25 cellular contexts compared by ENCODE assay signal in genomic region chr11:66189031-66189745, GRCh38.
A peak's percentile ranks its signal among the peaks of the same experiment; 100 is the strongest.
DNase-seq lines count a peak whose midpoint lies in the region; TF ChIP-seq lines count a peak whose summit lies in the region.
"Had no signal": no experiment of that assay in that cellular context is flagged by ENCODE, and none has a peak within 500 bp of the region (broad histone marks: within the 10 kb centered on the region; RNA-seq: fewer than 3 reads in every experiment).

No MANE protein-coding gene starts in this region.

- intact Hi-C loops in ovary (cut with DNase I) (no loop called here), ascending aorta (cut with DNase I) (no loop called here)

- no peaks in the 10 kb centered on the region for H3K27me3 ChIP-seq in brain microvascular endothelial cell (replicated peaks)
- no peaks in the 10 kb centered on the region for H3K27me3 ChIP-seq in ovary
- no peaks in the 10 kb centered on the region for H3K27me3 ChIP-seq in suprapubic skin
- H3K27me3 ChIP-seq in ascending aorta, result no peaks in the 10 kb centered on the region
- H3K27me3 ChIP-seq: testis had no signal

- TF ChIP-seq EP300 in ovary (IDR thresholded peaks at IDR 0.05), result no peak
- no peak for TF ChIP-seq EP300 in suprapubic skin (IDR thresholded peaks at IDR 0.05)

- H3K36me3 ChIP-seq in brain microvascular endothelial cell (replicated peaks), result peaks cover 8% of the 10 kb centered on the region
- no peaks in the 10 kb centered on the region for H3K36me3 ChIP-seq in ovary
- H3K36me3 ChIP-seq in suprapubic skin, result peaks cover 9% of the 10 kb centered on the region
- H3K36me3 ChIP-seq in ascending aorta, result peaks cover 10 to 12% of the 10 kb centered on the region in 2 donors

- DNase-seq in NCI-H774 (lab: John Stamatoyannopoulos, UW) (peak; percentile 1), brain microvascular endothelial cell (no peak), occipital lobe (lab: John Stamatoyannopoulos, UW) (peak; percentile 25), ovary (no peak), suprapubic skin (ENCODE audit: low spot score in 2 of 2) (no peak), ascending aorta (ENCODE audit: low spot score in 2 of 2) (no peak)
- DNase-seq in activated CD4-positive, alpha-beta T cell treated with anti-CD3 and anti-CD28 coated beads for 1 hour, result no peak
- DNase-seq: activated CD4-positive, alpha-beta T cell treated with anti-CD3 and anti-CD28 coated beads, Interleukin-2, amount 10 ng/mL, durations not matched to agents 7 days and 5 days; activated CD8-positive, alpha-beta memory T cell treated with anti-CD3 and anti-CD28 coated beads, Interleukin-2, amount 10 ng/mL, durations not matched to agents 7 days and 5 days; activated naive CD4-positive, alpha-beta T cell treated with anti-CD3 and anti-CD28 coated beads for 36 hours; activated T-cell treated with anti-CD3 and anti-CD28 coated beads, Interleukin-2, amount 50 U/mL, for 48 hours; CD4-positive, CD25-positive, alpha-beta regulatory T cell; kidney glomerular epithelial cell; NCI-H1092; NCI-H187; NCI-H2171; NCI-H524 treated with DMSO at 0.1 percent for 48 hours; nephron progenitor cell; SHP77 treated with DMSO at 0.1 percent for 48 hours; stimulated activated CD4-positive, alpha-beta T cell treated with anti-CD3 and anti-CD28 coated beads, Interleukin-4, amount 100 ng/mL, for 4 hours; T-helper 9 cell; testis had no signal

- no peak overlapping the region for H3K4me3 ChIP-seq in brain microvascular endothelial cell (ENCODE audit: low read depth, low read length)
- H3K4me3 ChIP-seq in ovary, result no peak overlapping the region
- H3K4me3 ChIP-seq in suprapubic skin, result no peak overlapping the region
- H3K4me3 ChIP-seq in ascending aorta, result no peak overlapping the region
- H3K4me3 ChIP-seq: lung, testis had no signal

- peak overlapping the region; percentile 95; the same call in 1 of the 2 replicates for H3K27ac ChIP-seq in C4-2B
- peak overlapping the region; percentile 4 for H3K27ac ChIP-seq in brain microvascular endothelial cell
- H3K27ac ChIP-seq in ovary, result no peak overlapping the region
- no peak overlapping the region for H3K27ac ChIP-seq in suprapubic skin
- no peak overlapping the region for H3K27ac ChIP-seq in ascending aorta
- H3K27ac ChIP-seq: parathyroid adenoma, testis had no signal

- 85 to 89% (median 89%) methylated on average over 8 of the region's 8 CpGs for WGBS in ovary, 3 donors
- WGBS in suprapubic skin, result 89% methylated on average over 8 of the region's 8 CpGs

- TF ChIP-seq CTCF in C4-2B (conservative IDR thresholded peaks at IDR 0.05), result no peak
- TF ChIP-seq CTCF in brain microvascular endothelial cell (IDR thresholded peaks at IDR 0.05; ENCODE audit: low read depth, low read length, missing control alignments), result no peak
- TF ChIP-seq CTCF in ovary (IDR thresholded peaks at IDR 0.05), result no peak
- no peak for TF ChIP-seq CTCF in suprapubic skin (IDR thresholded peaks at IDR 0.05)
- TF ChIP-seq CTCF in ascending aorta (IDR thresholded peaks at IDR 0.05), result no peak

- H3K9me3 ChIP-seq in ovary, result no peaks in the 10 kb centered on the region
- H3K9me3 ChIP-seq in suprapubic skin, result no peaks in the 10 kb centered on the region
- no peaks in the 10 kb centered on the region for H3K9me3 ChIP-seq in ascending aorta
- H3K9me3 ChIP-seq: testis had no signal

- in situ Hi-C loops in brain microvascular endothelial cell (cut with HindIII; ENCODE audit: low pct_ligation_motif_present, low sequenced_read_pairs), result no loop called here

- no peak for TF ChIP-seq POLR2A in ovary (IDR thresholded peaks at IDR 0.05)
- TF ChIP-seq POLR2A in suprapubic skin (IDR thresholded peaks at IDR 0.05), result no peak

- H3K4me1 ChIP-seq in ovary (ENCODE audit: insufficient read depth) (no peaks in the 10 kb centered on the region), suprapubic skin (peaks cover 12% of the 10 kb centered on the region), ascending aorta (peaks cover 3 to 11% of the 10 kb centered on the region in 2 donors)
- H3K4me1 ChIP-seq: parathyroid adenoma, testis had no signal

Comparison
In these comparisons a context has a peak if more than half of its experiments do, and no peak if none do; other contexts are left out.
1. H3K27ac ChIP-seq: peak in C4-2B (single experiment) and brain microvascular endothelial cell (single experiment); none in ovary (0 of 2), suprapubic skin (single experiment) and ascending aorta (0 of 2).
2. DNase-seq: peak in NCI-H774 (single experiment) and occipital lobe (single experiment); none in brain microvascular endothelial cell (single experiment), ovary (0 of 5), activated CD4-positive, alpha-beta T cell treated with anti-CD3 and anti-CD28 coated beads for 1 hour (single experiment), suprapubic skin (0 of 2) and ascending aorta (0 of 2).